ENCODE assay signal across 14 cellular contexts in the genomic region with DNA sequence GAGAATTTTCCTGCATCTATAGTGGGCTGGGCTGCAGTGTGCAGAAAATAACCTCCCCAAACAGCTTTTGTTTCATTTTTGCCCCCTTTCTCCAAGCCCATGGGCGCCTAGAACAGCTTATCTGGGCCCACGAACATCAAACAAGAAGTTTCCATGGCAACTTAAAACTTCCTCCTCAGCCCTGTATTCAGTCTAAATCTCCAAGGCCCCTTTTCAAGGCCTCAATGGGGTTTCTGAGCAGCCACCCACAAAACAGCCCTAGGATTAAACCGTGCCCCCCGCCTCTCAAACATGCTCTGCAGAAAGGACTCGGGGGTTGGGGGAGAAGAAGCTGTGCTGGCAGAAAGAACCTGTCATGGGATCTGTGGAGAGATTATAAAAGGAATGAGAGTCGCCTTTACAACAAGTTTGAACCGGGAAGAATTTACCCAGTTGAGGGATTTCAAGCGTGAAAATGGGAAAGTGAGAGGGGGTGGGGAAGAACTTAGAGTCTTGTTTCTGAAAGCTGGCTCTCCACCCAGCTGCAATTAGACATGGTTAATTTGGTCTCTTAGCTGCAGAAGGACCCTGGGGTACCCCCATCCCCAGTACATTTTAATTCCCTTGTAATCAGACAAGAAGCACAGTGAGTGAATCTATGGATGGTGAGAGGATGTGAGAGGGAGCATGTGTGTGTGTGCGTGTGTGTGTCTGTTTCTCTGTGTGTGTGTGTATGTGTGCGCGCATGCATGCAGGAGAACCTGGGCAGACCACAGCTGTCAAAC. TPM values are rescaled to one million over a fixed set of nuclear protein-coding genes. Genes with fewer than 3 reads are reported as not detected.
DNase-seq lines count a peak whose midpoint lies in the region; ATAC-seq, FAIRE-seq and TF ChIP-seq lines count a peak whose summit lies in the region.
"Had no signal": no experiment of that assay in that cellular context is flagged by ENCODE, and none has a peak within 500 bp of the region (broad histone marks: within the 10 kb centered on the region; RNA-seq: fewer than 3 reads in every experiment).

No MANE protein-coding gene starts in this region.

- H3K4me3 ChIP-seq in BLaER1 = peak overlapping the region; percentile 27; the same call in 1 of the 2 replicates
- no peak overlapping the region for H3K4me3 ChIP-seq in Jurkat, Clone E6-1 (ENCODE audit: low read length)
- H3K4me3 ChIP-seq in K562 = no peak overlapping the region
- H3K4me3 ChIP-seq in effector memory CD4-positive, alpha-beta T cell (ENCODE audit: insufficient read depth, low read depth, low read length, poor library complexity, severe bottlenecking) = no peak overlapping the region
- H3K4me3 ChIP-seq: ascending aorta, spleen, upper lobe of right lung had no signal

- no peak for FAIRE-seq in K562 (lab: Jason Lieb, UNC)
- FAIRE-seq: RCC 7860, TTC549 had no signal

- POLR2A ChIA-PET in K562 (lab: Yijun Ruan, JAX) = no interaction called here

- TF ChIP-seq RAD21 in K562 (CRISPR knock-in tag; conservative IDR thresholded peaks at IDR 0.05 in 1 of 2, IDR thresholded peaks at IDR 0.05 in 1 of 2) = no peak

- H3K27me3 ChIP-seq in BLaER1 (no peaks in the 10 kb centered on the region), K562 (ENCODE audit: control insufficient read depth in 2 of 2, insufficient read depth in 2 of 2, low read length in 2 of 2) (peaks cover 11 to 58% of the 10 kb centered on the region in 2 experiments; a peak in 4 of 5 replicates)
- H3K27me3 ChIP-seq in effector memory CD4-positive, alpha-beta T cell (replicated peaks; ENCODE audit: control insufficient read depth, insufficient read depth, low read length, poor library complexity, severe bottlenecking) = peaks cover 5% of the 10 kb centered on the region

- no peaks in the 10 kb centered on the region for H3K9me1 ChIP-seq in K562 (ENCODE audit: control insufficient read depth, insufficient read depth, low read length)

- intact Hi-C loops in K562 (cut with micrococcal nuclease) = no loop called here

- H3K36me3 ChIP-seq in BLaER1 = no peaks in the 10 kb centered on the region
- no peaks in the 10 kb centered on the region for H3K36me3 ChIP-seq in K562 (ENCODE audit: control insufficient read depth, insufficient read depth, low read length)
- no peaks in the 10 kb centered on the region for H3K36me3 ChIP-seq in effector memory CD4-positive, alpha-beta T cell (ENCODE audit: control insufficient read depth, insufficient read depth, low read length)
- H3K36me3 ChIP-seq: ascending aorta, spleen, upper lobe of right lung had no signal

- no peaks in the 10 kb centered on the region for H3K79me2 ChIP-seq in K562 (ENCODE audit: control insufficient read depth, insufficient read depth, low read length)

- no peak overlapping the region for H3K9ac ChIP-seq in BLaER1
- H3K9ac ChIP-seq in K562 (ENCODE audit: insufficient read depth in 1 of 2, low read depth in 2 of 2, low read length in 2 of 2) = no peak overlapping the region

- no peaks in the 10 kb centered on the region for H3K9me3 ChIP-seq in BLaER1
- H3K9me3 ChIP-seq in K562 (replicated peaks; ENCODE audit: control insufficient read depth, insufficient read depth, low read depth, low read length) = no peaks in the 10 kb centered on the region
- no peaks in the 10 kb centered on the region for H3K9me3 ChIP-seq in effector memory CD4-positive, alpha-beta T cell (ENCODE audit: control insufficient read depth, low read length)
- H3K9me3 ChIP-seq: ascending aorta, spleen, upper lobe of right lung had no signal

- peak; percentile 28 for DNase-seq in Jurkat, Clone E6-1 (ENCODE audit: low read depth, low spot score)
- DNase-seq in K562 (ENCODE audit: extremely low read depth in 1 of 4, low spot score in 3 of 4) (no peak), medulla oblongata (ENCODE audit: extremely low spot score) (peak; percentile 77), NCI-H1048 (lab: John Stamatoyannopoulos, UW) (no peak), NCI-H748 treated with DMSO at 0.1 percent for 48 hours (lab: John Stamatoyannopoulos, UW) (no peak), middle frontal gyrus (ENCODE audit: extremely low spot score, low spot score) (no peak)
- DNase-seq in effector memory CD4-positive, alpha-beta T cell = no peak
- DNase-seq: activated T-cell treated with anti-CD3 and anti-CD28 coated beads for 4 hours, spleen, upper lobe of right lung had no signal

- no peak for TF ChIP-seq CTCF in K562 (IDR thresholded peaks at IDR 0.05 in 2 of 3, conservative IDR thresholded peaks at IDR 0.05 in 1 of 3; ENCODE audit: insufficient read depth in 2 of 3, low read depth in 1 of 3, low read length in 3 of 3)

- 8% methylated on average over 10 of the region's 11 CpGs for WGBS in K562 (ENCODE audit: insufficient coverage, low coverage, missing lambda C conversion rate)

- no peak for TF ChIP-seq POLR2A in K562 (conservative IDR thresholded peaks at IDR 0.05)

- in situ Hi-C loops in K562 (cut with MboI) = no loop called here

- TF ChIP-seq EP300 in K562 (IDR thresholded peaks at IDR 0.05; ENCODE audit: low read length) = no peak

- H4K20me1 ChIP-seq in BLaER1 (no peaks in the 10 kb centered on the region), K562 (replicated peaks; ENCODE audit: control insufficient read depth, insufficient read depth, low read length) (no peaks in the 10 kb centered on the region; the same call in 1 of the 2 replicates)

- CTCF ChIA-PET in K562 (lab: Yijun Ruan, JAX; ENCODE audit: low intra/inter-chr PET ratio) = no interaction called here

- peaks cover 53% of the 10 kb centered on the region for H3K4me1 ChIP-seq in BLaER1
- H3K4me1 ChIP-seq in K562 (replicated peaks in 1 of 2; ENCODE audit: control insufficient read depth in 2 of 2, insufficient read depth in 2 of 2, low read length in 2 of 2) = peaks cover 0 to 8% of the 10 kb centered on the region in 2 experiments; a peak in 3 of 5 replicates
- H3K4me1 ChIP-seq in effector memory CD4-positive, alpha-beta T cell (ENCODE audit: control insufficient read depth, insufficient read depth, low read length, poor library complexity, severe bottlenecking) = peaks cover 6% of the 10 kb centered on the region

- no peak overlapping the region for H3K27ac ChIP-seq in BLaER1
- no peak overlapping the region for H3K27ac ChIP-seq in K562 (ENCODE audit: extremely low read depth, low read depth, low read length)
- H3K27ac ChIP-seq in effector memory CD4-positive, alpha-beta T cell (ENCODE audit: insufficient read depth, low read length, poor library complexity, severe bottlenecking) = no peak overlapping the region
- H3K27ac ChIP-seq: ascending aorta, spleen, upper lobe of right lung had no signal

- H3K4me2 ChIP-seq in BLaER1 (peak overlapping the region; percentile 81), K562 (ENCODE audit: insufficient read depth, low read length) (no peak overlapping the region)

- H2AFZ ChIP-seq in K562 (ENCODE audit: low read depth, low read length) = no peak overlapping the region

- ATAC-seq in K562 = no peak
- ATAC-seq: upper lobe of right lung had no signal

- BruUV-seq in K562 (replicated peaks; lab: Mats Ljungman, UMichigan) = no TSS peak

TF ChIP-seq in K562, 482 proteins besides CTCF, POLR2A, EP300 and RAD21 (continues in another document):
- no peak for TF ChIP-seq FOXJ3 (CRISPR knock-in tag; IDR thresholded peaks at IDR 0.05)
- peak; percentile 59 for TF ChIP-seq RFX1 (IDR thresholded peaks at IDR 0.05)
- no peak for TF ChIP-seq ZKSCAN8 (CRISPR knock-in tag; IDR thresholded peaks at IDR 0.05)

RNA-seq across cellular contexts. Expression of gene FAM107A, which starts 4.3 kb away (rescaled TPM):
- not detected for polyA plus RNA-seq in Jurkat, Clone E6-1 (2012; ENCODE audit: insufficient read depth, insufficient read length)
- not detected in 2 replicates for total RNA-seq in K562 (2011; cell fraction: chromatin; rRNA removed; ENCODE audit: low replicate concordance)
- not detected in 2 replicates for total RNA-seq in K562 (2011; cell fraction: nucleolus; rRNA removed)
- not detected in 2 replicates for total RNA-seq in K562 (2011; cell fraction: nucleoplasm; rRNA removed)
- not detected in 2 replicates for total RNA-seq in K562 (2014; rRNA removed)
- total RNA-seq in K562 (2014; rRNA removed; fragmentation: Illumina TruSeq; extraction: Trizol) = not detected in 2 replicates
- total RNA-seq in K562 (2015; rRNA removed; fragmentation: Illumina TruSeq; extraction: Trizol) = not detected in 2 replicates
- total RNA-seq in K562 (2021) = 0.07 TPM in 1 of 2 replicates, not detected in the other
- polyA plus RNA-seq in K562 (2011; rRNA removed) = not detected in 2 replicates
- polyA plus RNA-seq in K562 (2011; cell fraction: cytosol; rRNA removed) = not detected in 2 replicates
- not detected in 2 replicates for polyA plus RNA-seq in K562 (2011; cell fraction: nucleus; rRNA removed)
- polyA plus RNA-seq in K562 (2012) = not detected in 2 replicates
- not detected in 2 replicates for polyA plus RNA-seq in K562 (2014; fragmentation: Illumina TruSeq; extraction: Trizol)
- not detected for polyA plus RNA-seq in K562 (2014; fragmentation: Nextera tagmentation; extraction: Ambion mirVana)
- not detected in 2 replicates for polyA plus RNA-seq in K562 (2014; rRNA removed)
- not detected in 2 replicates for polyA minus RNA-seq in K562 (2011; rRNA and poly(A)+ RNA removed)
- polyA minus RNA-seq in K562 (2011; cell fraction: cytosol; rRNA and poly(A)+ RNA removed) = not detected in 2 replicates
- polyA minus RNA-seq in K562 (2011; cell fraction: nucleus; rRNA and poly(A)+ RNA removed) = not detected in 2 replicates

RNA-seq across cellular contexts. Expression of gene ACOX2, which starts 44.5 kb away (rescaled TPM):
- not detected for polyA plus RNA-seq in Jurkat, Clone E6-1 (2012; ENCODE audit: insufficient read depth, insufficient read length)
- not detected in 2 replicates for total RNA-seq in K562 (2011; cell fraction: chromatin; rRNA removed; ENCODE audit: low replicate concordance)
- total RNA-seq in K562 (2011; cell fraction: nucleolus; rRNA removed) = not detected in 2 replicates
- not detected in 2 replicates for total RNA-seq in K562 (2011; cell fraction: nucleoplasm; rRNA removed)
- total RNA-seq in K562 (2014; rRNA removed) (not detected in 2 replicates), K562 (2014; rRNA removed; fragmentation: Illumina TruSeq; extraction: Trizol) (not detected in 2 replicates), K562 (2015; rRNA removed; fragmentation: Illumina TruSeq; extraction: Trizol) (not detected in 2 replicates), K562 (2021) (not detected in 2 replicates)
- polyA plus RNA-seq in K562 (2011; rRNA removed) (not detected in 2 replicates), K562 (2014; fragmentation: Illumina TruSeq; extraction: Trizol) (not detected in 2 replicates), K562 (2014; fragmentation: Nextera tagmentation; extraction: Ambion mirVana) (under 1 TPM in 1 of 2 experiments, not detected in 1; 0.15 TPM), K562 (2014; rRNA removed) (not detected in 2 replicates)
- polyA plus RNA-seq in K562 (2011; cell fraction: cytosol; rRNA removed) = not detected in 2 replicates
- polyA plus RNA-seq in K562 (2011; cell fraction: nucleus; rRNA removed) = not detected in 2 replicates
- polyA plus RNA-seq in K562 (2012) = 0.25 TPM in 1 of 2 replicates, not detected in the other
- polyA minus RNA-seq in K562 (2011; rRNA and poly(A)+ RNA removed) = 0.63 TPM in 1 of 2 replicates, not detected in the other
- not detected in 2 replicates for polyA minus RNA-seq in K562 (2011; cell fraction: cytosol; rRNA and poly(A)+ RNA removed)
- not detected in 2 replicates for polyA minus RNA-seq in K562 (2011; cell fraction: nucleus; rRNA and poly(A)+ RNA removed)

Comparison
In these comparisons a context has a peak if more than half of its experiments do, and no peak if none do; other contexts are left out.
1. DNase-seq: peak in Jurkat, Clone E6-1 (single experiment) and medulla oblongata (single experiment); none in K562 (0 of 4), NCI-H1048 (single experiment), effector memory CD4-positive, alpha-beta T cell (0 of 3), NCI-H748 treated with DMSO at 0.1 percent for 48 hours (single experiment) and middle frontal gyrus (single experiment).